ENCODE assay signal across 2 cellular contexts in the genomic region with DNA sequence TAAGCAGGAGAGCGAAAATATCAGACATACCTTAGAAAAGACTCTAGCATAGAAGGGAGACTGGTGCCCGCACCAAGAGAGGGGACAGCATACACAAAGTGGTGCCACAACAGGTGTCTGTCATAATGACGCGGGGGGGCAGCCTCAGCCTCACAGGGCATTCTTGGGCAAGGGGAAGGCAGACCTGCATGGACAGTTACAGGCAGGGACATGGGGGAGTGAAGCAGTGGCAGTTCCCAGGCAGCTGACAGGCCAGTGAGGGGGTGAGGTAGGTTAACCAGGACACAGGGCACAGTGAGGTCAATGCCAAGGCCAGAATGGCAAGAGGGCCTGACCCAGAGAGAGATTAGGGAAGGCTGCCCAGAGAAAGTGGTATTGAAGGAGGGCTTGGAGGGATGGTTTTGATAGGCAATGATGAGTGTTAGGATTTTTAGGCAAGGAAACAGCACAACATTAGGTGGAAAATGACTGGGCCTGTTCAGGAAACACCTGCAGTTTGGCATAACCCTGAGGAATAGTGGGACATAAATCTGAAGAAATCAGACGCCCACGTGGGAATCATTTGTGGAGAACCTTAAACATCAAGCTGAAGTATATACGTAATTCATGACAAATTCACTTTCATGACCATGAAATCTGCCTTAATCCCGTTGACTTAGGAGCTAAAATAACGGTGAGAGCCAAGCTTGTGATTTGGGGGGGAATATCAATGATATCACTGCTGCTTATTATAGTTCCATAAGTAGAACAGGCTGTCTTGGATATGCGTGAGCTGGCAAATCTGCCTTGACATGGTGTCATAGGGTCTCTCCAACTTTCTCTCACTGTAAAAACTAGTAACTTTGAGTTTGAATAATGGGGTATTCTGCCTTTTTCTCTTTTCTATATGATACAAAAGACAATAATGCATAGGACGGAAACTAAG.
TF ChIP-seq lines count a peak whose summit lies in the region.

No MANE protein-coding gene starts in this region.

TF ChIP-seq in HEK293, 187 proteins besides CTCF, POLR2A, EP300 and RAD21:
- TF ChIP-seq ZXDB (tag by site-specific recombination; IDR thresholded peaks at IDR 0.05) (0 out of 2 replicates have a peak, but pooled peaks have one; percentile 16), ZNF629 (tag by site-specific recombination; IDR thresholded peaks at IDR 0.05) (0 out of 2 replicates have a peak, but pooled peaks have one; percentile 14), ZNF544 (tag by site-specific recombination; IDR thresholded peaks at IDR 0.05) (no peak), ZNF501 (tag by site-specific recombination; IDR thresholded peaks at IDR 0.05) (no peak), ZNF585B (tag by site-specific recombination; IDR thresholded peaks at IDR 0.05) (no peak), ZNF843 (tag by site-specific recombination; IDR thresholded peaks at IDR 0.05) (0 out of 2 replicates have a peak, but pooled peaks have one; percentile 29), ZNF214 (tag by site-specific recombination; IDR thresholded peaks at IDR 0.05; ENCODE audit: borderline replicate concordance) (no peak), ZNF221 (tag by site-specific recombination; IDR thresholded peaks at IDR 0.05; ENCODE audit: borderline replicate concordance) (no peak), ZNF133 (tag by site-specific recombination; IDR thresholded peaks at IDR 0.05) (0 out of 2 replicates have a peak, but pooled peaks have one; percentile 23), SCRT1 (tag by site-specific recombination; IDR thresholded peaks at IDR 0.05; ENCODE audit: borderline replicate concordance) (peak; percentile 85; the same call in 1 of the 2 replicates), SCRT2 (tag by site-specific recombination; IDR thresholded peaks at IDR 0.05) (peak; percentile 97), SP7 (tag by site-specific recombination; IDR thresholded peaks at IDR 0.05) (no peak), ZNF600 (tag by site-specific recombination; IDR thresholded peaks at IDR 0.05) (peak; percentile 76; the same call in 1 of the 2 replicates)
- TF ChIP-seq, protein P1, sequence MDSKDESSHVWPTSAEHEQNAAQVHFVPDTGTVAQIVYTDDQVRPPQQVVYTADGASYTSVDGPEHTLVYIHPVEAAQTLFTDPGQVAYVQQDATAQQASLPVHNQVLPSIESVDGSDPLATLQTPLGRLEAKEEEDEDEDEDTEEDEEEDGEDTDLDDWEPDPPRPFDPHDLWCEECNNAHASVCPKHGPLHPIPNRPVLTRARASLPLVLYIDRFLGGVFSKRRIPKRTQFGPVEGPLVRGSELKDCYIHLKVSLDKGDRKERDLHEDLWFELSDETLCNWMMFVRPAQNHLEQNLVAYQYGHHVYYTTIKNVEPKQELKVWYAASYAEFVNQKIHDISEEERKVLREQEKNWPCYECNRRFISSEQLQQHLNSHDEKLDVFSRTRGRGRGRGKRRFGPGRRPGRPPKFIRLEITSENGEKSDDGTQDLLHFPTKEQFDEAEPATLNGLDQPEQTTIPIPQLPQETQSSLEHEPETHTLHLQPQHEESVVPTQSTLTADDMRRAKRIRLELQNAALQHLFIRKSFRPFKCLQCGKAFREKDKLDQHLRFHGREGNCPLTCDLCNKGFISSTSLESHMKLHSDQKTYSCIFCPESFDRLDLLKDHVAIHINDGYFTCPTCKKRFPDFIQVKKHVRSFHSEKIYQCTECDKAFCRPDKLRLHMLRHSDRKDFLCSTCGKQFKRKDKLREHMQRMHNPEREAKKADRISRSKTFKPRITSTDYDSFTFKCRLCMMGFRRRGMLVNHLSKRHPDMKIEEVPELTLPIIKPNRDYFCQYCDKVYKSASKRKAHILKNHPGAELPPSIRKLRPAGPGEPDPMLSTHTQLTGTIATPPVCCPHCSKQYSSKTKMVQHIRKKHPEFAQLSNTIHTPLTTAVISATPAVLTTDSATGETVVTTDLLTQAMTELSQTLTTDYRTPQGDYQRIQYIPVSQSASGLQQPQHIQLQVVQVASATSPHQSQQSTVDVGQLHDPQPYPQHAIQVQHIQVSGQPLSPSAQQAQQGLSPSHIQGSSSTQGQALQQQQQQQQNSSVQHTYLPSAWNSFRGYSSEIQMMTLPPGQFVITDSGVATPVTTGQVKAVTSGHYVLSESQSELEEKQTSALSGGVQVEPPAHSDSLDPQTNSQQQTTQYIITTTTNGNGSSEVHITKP (tag by site-specific recombination; IDR thresholded peaks at IDR 0.05), result peak; percentile 44; the same call in 1 of the 2 replicates
- TF ChIP-seq, protein P2, sequence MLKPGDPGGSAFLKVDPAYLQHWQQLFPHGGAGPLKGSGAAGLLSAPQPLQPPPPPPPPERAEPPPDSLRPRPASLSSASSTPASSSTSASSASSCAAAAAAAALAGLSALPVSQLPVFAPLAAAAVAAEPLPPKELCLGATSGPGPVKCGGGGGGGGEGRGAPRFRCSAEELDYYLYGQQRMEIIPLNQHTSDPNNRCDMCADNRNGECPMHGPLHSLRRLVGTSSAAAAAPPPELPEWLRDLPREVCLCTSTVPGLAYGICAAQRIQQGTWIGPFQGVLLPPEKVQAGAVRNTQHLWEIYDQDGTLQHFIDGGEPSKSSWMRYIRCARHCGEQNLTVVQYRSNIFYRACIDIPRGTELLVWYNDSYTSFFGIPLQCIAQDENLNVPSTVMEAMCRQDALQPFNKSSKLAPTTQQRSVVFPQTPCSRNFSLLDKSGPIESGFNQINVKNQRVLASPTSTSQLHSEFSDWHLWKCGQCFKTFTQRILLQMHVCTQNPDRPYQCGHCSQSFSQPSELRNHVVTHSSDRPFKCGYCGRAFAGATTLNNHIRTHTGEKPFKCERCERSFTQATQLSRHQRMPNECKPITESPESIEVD (tag by site-specific recombination; IDR thresholded peaks at IDR 0.05), result peak; percentile 56
- TF ChIP-seq, protein P3, sequence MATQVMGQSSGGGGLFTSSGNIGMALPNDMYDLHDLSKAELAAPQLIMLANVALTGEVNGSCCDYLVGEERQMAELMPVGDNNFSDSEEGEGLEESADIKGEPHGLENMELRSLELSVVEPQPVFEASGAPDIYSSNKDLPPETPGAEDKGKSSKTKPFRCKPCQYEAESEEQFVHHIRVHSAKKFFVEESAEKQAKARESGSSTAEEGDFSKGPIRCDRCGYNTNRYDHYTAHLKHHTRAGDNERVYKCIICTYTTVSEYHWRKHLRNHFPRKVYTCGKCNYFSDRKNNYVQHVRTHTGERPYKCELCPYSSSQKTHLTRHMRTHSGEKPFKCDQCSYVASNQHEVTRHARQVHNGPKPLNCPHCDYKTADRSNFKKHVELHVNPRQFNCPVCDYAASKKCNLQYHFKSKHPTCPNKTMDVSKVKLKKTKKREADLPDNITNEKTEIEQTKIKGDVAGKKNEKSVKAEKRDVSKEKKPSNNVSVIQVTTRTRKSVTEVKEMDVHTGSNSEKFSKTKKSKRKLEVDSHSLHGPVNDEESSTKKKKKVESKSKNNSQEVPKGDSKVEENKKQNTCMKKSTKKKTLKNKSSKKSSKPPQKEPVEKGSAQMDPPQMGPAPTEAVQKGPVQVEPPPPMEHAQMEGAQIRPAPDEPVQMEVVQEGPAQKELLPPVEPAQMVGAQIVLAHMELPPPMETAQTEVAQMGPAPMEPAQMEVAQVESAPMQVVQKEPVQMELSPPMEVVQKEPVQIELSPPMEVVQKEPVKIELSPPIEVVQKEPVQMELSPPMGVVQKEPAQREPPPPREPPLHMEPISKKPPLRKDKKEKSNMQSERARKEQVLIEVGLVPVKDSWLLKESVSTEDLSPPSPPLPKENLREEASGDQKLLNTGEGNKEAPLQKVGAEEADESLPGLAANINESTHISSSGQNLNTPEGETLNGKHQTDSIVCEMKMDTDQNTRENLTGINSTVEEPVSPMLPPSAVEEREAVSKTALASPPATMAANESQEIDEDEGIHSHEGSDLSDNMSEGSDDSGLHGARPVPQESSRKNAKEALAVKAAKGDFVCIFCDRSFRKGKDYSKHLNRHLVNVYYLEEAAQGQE (tag by site-specific recombination; IDR thresholded peaks at IDR 0.05), result no peak
TF ChIP-seq in HEK293: peak in this region for 9.

TF ChIP-seq in WTC11, 78 proteins besides CTCF, POLR2A, EP300 and RAD21 (continues in another document):
- TF ChIP-seq, protein P4, sequence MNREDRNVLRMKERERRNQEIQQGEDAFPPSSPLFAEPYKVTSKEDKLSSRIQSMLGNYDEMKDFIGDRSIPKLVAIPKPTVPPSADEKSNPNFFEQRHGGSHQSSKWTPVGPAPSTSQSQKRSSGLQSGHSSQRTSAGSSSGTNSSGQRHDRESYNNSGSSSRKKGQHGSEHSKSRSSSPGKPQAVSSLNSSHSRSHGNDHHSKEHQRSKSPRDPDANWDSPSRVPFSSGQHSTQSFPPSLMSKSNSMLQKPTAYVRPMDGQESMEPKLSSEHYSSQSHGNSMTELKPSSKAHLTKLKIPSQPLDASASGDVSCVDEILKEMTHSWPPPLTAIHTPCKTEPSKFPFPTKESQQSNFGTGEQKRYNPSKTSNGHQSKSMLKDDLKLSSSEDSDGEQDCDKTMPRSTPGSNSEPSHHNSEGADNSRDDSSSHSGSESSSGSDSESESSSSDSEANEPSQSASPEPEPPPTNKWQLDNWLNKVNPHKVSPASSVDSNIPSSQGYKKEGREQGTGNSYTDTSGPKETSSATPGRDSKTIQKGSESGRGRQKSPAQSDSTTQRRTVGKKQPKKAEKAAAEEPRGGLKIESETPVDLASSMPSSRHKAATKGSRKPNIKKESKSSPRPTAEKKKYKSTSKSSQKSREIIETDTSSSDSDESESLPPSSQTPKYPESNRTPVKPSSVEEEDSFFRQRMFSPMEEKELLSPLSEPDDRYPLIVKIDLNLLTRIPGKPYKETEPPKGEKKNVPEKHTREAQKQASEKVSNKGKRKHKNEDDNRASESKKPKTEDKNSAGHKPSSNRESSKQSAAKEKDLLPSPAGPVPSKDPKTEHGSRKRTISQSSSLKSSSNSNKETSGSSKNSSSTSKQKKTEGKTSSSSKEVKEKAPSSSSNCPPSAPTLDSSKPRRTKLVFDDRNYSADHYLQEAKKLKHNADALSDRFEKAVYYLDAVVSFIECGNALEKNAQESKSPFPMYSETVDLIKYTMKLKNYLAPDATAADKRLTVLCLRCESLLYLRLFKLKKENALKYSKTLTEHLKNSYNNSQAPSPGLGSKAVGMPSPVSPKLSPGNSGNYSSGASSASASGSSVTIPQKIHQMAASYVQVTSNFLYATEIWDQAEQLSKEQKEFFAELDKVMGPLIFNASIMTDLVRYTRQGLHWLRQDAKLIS (CRISPR knock-in tag; IDR thresholded peaks at IDR 0.05; ENCODE audit: borderline replicate concordance), result no peak
- TF ChIP-seq JAZF1 (CRISPR knock-in tag; IDR thresholded peaks at IDR 0.05) (no peak), ETV6 (CRISPR knock-in tag; IDR thresholded peaks at IDR 0.05) (no peak), NFYB (CRISPR knock-in tag; conservative IDR thresholded peaks at IDR 0.05; ENCODE audit: low read depth) (no peak), CREM (CRISPR knock-in tag; IDR thresholded peaks at IDR 0.05) (no peak)
- TF ChIP-seq, protein P5, sequence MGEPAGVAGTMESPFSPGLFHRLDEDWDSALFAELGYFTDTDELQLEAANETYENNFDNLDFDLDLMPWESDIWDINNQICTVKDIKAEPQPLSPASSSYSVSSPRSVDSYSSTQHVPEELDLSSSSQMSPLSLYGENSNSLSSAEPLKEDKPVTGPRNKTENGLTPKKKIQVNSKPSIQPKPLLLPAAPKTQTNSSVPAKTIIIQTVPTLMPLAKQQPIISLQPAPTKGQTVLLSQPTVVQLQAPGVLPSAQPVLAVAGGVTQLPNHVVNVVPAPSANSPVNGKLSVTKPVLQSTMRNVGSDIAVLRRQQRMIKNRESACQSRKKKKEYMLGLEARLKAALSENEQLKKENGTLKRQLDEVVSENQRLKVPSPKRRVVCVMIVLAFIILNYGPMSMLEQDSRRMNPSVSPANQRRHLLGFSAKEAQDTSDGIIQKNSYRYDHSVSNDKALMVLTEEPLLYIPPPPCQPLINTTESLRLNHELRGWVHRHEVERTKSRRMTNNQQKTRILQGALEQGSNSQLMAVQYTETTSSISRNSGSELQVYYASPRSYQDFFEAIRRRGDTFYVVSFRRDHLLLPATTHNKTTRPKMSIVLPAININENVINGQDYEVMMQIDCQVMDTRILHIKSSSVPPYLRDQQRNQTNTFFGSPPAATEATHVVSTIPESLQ (CRISPR knock-in tag; IDR thresholded peaks at IDR 0.05), result no peak
- TF ChIP-seq, protein P6, sequence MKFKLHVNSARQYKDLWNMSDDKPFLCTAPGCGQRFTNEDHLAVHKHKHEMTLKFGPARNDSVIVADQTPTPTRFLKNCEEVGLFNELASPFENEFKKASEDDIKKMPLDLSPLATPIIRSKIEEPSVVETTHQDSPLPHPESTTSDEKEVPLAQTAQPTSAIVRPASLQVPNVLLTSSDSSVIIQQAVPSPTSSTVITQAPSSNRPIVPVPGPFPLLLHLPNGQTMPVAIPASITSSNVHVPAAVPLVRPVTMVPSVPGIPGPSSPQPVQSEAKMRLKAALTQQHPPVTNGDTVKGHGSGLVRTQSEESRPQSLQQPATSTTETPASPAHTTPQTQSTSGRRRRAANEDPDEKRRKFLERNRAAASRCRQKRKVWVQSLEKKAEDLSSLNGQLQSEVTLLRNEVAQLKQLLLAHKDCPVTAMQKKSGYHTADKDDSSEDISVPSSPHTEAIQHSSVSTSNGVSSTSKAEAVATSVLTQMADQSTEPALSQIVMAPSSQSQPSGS (CRISPR knock-in tag; IDR thresholded peaks at IDR 0.05; ENCODE audit: borderline replicate concordance, low read depth), result no peak
- TF ChIP-seq, protein P7, sequence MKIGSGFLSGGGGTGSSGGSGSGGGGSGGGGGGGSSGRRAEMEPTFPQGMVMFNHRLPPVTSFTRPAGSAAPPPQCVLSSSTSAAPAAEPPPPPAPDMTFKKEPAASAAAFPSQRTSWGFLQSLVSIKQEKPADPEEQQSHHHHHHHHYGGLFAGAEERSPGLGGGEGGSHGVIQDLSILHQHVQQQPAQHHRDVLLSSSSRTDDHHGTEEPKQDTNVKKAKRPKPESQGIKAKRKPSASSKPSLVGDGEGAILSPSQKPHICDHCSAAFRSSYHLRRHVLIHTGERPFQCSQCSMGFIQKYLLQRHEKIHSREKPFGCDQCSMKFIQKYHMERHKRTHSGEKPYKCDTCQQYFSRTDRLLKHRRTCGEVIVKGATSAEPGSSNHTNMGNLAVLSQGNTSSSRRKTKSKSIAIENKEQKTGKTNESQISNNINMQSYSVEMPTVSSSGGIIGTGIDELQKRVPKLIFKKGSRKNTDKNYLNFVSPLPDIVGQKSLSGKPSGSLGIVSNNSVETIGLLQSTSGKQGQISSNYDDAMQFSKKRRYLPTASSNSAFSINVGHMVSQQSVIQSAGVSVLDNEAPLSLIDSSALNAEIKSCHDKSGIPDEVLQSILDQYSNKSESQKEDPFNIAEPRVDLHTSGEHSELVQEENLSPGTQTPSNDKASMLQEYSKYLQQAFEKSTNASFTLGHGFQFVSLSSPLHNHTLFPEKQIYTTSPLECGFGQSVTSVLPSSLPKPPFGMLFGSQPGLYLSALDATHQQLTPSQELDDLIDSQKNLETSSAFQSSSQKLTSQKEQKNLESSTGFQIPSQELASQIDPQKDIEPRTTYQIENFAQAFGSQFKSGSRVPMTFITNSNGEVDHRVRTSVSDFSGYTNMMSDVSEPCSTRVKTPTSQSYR (CRISPR knock-in tag; IDR thresholded peaks at IDR 0.05), result no peak
- TF ChIP-seq, protein P8, sequence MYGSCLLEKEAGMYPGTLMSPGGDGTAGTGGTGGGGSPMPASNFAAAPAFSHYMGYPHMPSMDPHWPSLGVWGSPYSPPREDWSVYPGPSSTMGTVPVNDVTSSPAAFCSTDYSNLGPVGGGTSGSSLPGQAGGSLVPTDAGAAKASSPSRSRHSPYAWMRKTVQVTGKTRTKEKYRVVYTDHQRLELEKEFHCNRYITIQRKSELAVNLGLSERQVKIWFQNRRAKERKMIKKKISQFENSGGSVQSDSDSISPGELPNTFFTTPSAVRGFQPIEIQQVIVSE (CRISPR knock-in tag; IDR thresholded peaks at IDR 0.05; ENCODE audit: borderline replicate concordance), result no peak
